Comparison of ENCODE assay signal across 26 cellular contexts in the genomic region with DNA sequence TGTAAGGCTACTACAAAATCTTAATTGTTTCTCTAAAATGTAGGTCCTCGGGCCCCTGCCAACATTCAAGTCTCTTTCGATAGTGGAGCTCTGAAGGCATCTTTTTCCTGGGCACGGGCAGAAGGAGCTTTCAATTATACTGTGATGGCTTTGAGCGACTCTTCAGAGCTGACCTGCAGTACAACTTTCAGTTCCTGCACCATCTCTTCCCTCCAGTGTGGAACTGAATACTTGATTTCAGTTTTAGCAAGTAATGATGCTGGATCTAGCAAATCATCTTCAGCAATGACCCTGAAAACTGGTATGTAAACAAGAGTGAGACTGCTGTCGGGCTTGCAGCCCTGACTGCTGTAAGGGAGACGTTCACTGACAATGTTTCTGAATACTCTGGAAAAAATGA. TPM values are rescaled to one million over a fixed set of nuclear protein-coding genes. Genes with fewer than 3 reads are reported as not detected.
A peak's percentile ranks its signal among the peaks of the same experiment; 100 is the strongest.
DNase-seq lines count a peak whose midpoint lies in the region; ATAC-seq, FAIRE-seq and TF ChIP-seq lines count a peak whose summit lies in the region.
"Had no signal": no experiment of that assay in that cellular context is flagged by ENCODE, and none has a peak within 500 bp of the region (broad histone marks: within the 10 kb centered on the region; RNA-seq: fewer than 3 reads in every experiment).

No MANE protein-coding gene starts in this region.

- no peaks in the 10 kb centered on the region for H3K9me3 Mint-ChIP-seq in chondrocyte (ENCODE audit: low read depth)
- H3K9me3 Mint-ChIP-seq in activated naive CD4-positive, alpha-beta T cell treated with anti-CD3 and anti-CD28 coated beads for 36 hours: no peaks in the 10 kb centered on the region
- H3K9me3 Mint-ChIP-seq: activated T-helper 17 cell treated with anti-CD3 and anti-CD28 coated beads, Interleukin-2, amount 50 U/mL, for 72 hours; immature natural killer cell; naive thymus-derived CD4-positive, alpha-beta T cell; stimulated activated naive CD8-positive, alpha-beta T cell treated with anti-CD3 and anti-CD28 coated beads, Interleukin-15, amount 100 ng/mL, for 72 hours had no signal

- H3K36me3 ChIP-seq in HepG2 (replicated peaks in 1 of 2; ENCODE audit: control insufficient read depth in 1 of 2, insufficient read depth in 2 of 2, low read length in 2 of 2): no peaks in the 10 kb centered on the region
- H3K36me3 ChIP-seq in right lobe of liver: no peaks in the 10 kb centered on the region
- H3K36me3 ChIP-seq: cardiac muscle cell had no signal

- no peak overlapping the region for H3K9ac ChIP-seq in HepG2 (ENCODE audit: insufficient read depth, low read depth, low read length)

- peaks cover 44% of the 10 kb centered on the region for H3K4me1 Mint-ChIP-seq in chondrocyte (ENCODE audit: low read depth)
- no peaks in the 10 kb centered on the region for H3K4me1 Mint-ChIP-seq in activated naive CD4-positive, alpha-beta T cell treated with anti-CD3 and anti-CD28 coated beads for 36 hours (ENCODE audit: low read depth)
- H3K4me1 Mint-ChIP-seq: activated T-helper 17 cell treated with anti-CD3 and anti-CD28 coated beads, Interleukin-2, amount 50 U/mL, for 72 hours; immature natural killer cell; stimulated activated naive CD8-positive, alpha-beta T cell treated with anti-CD3 and anti-CD28 coated beads, Interleukin-15, amount 100 ng/mL, for 72 hours had no signal

- CTCF ChIA-PET in HepG2 (lab: Yijun Ruan, JAX; ENCODE audit: low intra/inter-chr PET ratio, low total read pairs): no interaction called here
- CTCF ChIA-PET in activated naive CD4-positive, alpha-beta T cell treated with anti-CD3 and anti-CD28 coated beads for 36 hours (lab: Charles Lee): no interaction called here

- intact Hi-C loops in HepG2 (cut with micrococcal nuclease; ENCODE audit: unreplicated experiment) (no loop called here), right lobe of liver (cut with DNase I) (no loop called here), lower leg skin (cut with DNase I; ENCODE audit: low total_unique reads) (no loop called here)
- intact Hi-C loops in activated naive CD4-positive, alpha-beta T cell treated with anti-CD3 and anti-CD28 coated beads for 36 hours (cut with micrococcal nuclease): no loop called here

- H3K36me3 Mint-ChIP-seq in chondrocyte (ENCODE audit: low read depth): no peaks in the 10 kb centered on the region
- H3K36me3 Mint-ChIP-seq in activated naive CD4-positive, alpha-beta T cell treated with anti-CD3 and anti-CD28 coated beads for 36 hours (ENCODE audit: low read depth): no peaks in the 10 kb centered on the region
- H3K36me3 Mint-ChIP-seq: activated CD8-positive, alpha-beta memory T cell treated with anti-CD3 and anti-CD28 coated beads, Interleukin-2, amount 10 ng/mL, durations not matched to agents 7 days and 5 days; immature natural killer cell; naive thymus-derived CD4-positive, alpha-beta T cell had no signal

- H3K27me3 ChIP-seq in HepG2 (ENCODE audit: control insufficient read depth in 1 of 2, insufficient read depth in 2 of 2, low read length in 2 of 2): peaks cover 2 to 8% of the 10 kb centered on the region in 2 experiments; a peak in 3 of 5 replicates
- no peaks in the 10 kb centered on the region for H3K27me3 ChIP-seq in right lobe of liver
- H3K27me3 ChIP-seq: cardiac muscle cell had no signal

- H3K27me3 Mint-ChIP-seq in chondrocyte (ENCODE audit: low read depth): no peaks in the 10 kb centered on the region
- H3K27me3 Mint-ChIP-seq in activated naive CD4-positive, alpha-beta T cell treated with anti-CD3 and anti-CD28 coated beads for 36 hours (ENCODE audit: low read depth): no peaks in the 10 kb centered on the region
- H3K27me3 Mint-ChIP-seq: activated T-helper 17 cell treated with anti-CD3 and anti-CD28 coated beads, Interleukin-2, amount 50 U/mL, for 72 hours; stimulated activated naive CD8-positive, alpha-beta T cell treated with anti-CD3 and anti-CD28 coated beads, Interleukin-15, amount 100 ng/mL, for 72 hours had no signal

- no TSS peak for BruUV-seq in HepG2 (replicated peaks; lab: Mats Ljungman, UMichigan)

- TF ChIP-seq CTCF in HepG2 (CRISPR knock-in tag; IDR thresholded peaks at IDR 0.05): no peak
- TF ChIP-seq CTCF in right lobe of liver (IDR thresholded peaks at IDR 0.05): no peak
- TF ChIP-seq CTCF in chondrocyte (IDR thresholded peaks at IDR 0.05): no peak
- TF ChIP-seq CTCF in lower leg skin (IDR thresholded peaks at IDR 0.05): no peak

- no peak overlapping the region for H3K4me2 ChIP-seq in HepG2 (ENCODE audit: low read depth, low read length)

- H3K27ac ChIP-seq in HepG2 (ENCODE audit: extremely low read length, insufficient read depth, low read length): no peak overlapping the region
- no peak overlapping the region for H3K27ac ChIP-seq in right lobe of liver
- H3K27ac ChIP-seq: C4-2B, cardiac muscle cell had no signal

- DNase-seq in HepG2 (ENCODE audit: low spot score): peak; percentile 14
- no peak for DNase-seq in right lobe of liver
- DNase-seq in chondrocyte (ENCODE audit: low spot score): no peak
- peak; percentile 60 for DNase-seq in medulla oblongata (ENCODE audit: extremely low spot score)
- DNase-seq in activated naive CD4-positive, alpha-beta T cell treated with anti-CD3 and anti-CD28 coated beads for 36 hours: no peak
- DNase-seq in lower leg skin (ENCODE audit: low spot score in 2 of 2): no peak
- DNase-seq in KBM-7: no peak
- DNase-seq: activated CD4-positive, alpha-beta T cell treated with anti-CD3 and anti-CD28 coated beads for 4 hours; activated CD8-positive, alpha-beta memory T cell treated with anti-CD3 and anti-CD28 coated beads, Interleukin-2, amount 10 ng/mL, durations not matched to agents 7 days and 5 days; immature natural killer cell; naive thymus-derived CD4-positive, alpha-beta T cell; NCI-H2029; NCI-H446 treated with DMSO at 0.1 percent for 48 hours; NK-92 treated with Interleukin-12 subunit alpha and Interleukin-12 subunit beta, amount 100 ng/mL, for 24 hours; stimulated activated CD4-positive, alpha-beta T cell treated with anti-CD3 and anti-CD28 coated beads, Interleukin-2, amount 100 ng/mL, for 48 hours; stimulated activated naive CD8-positive, alpha-beta T cell treated with anti-CD3 and anti-CD28 coated beads, Interleukin-15, amount 100 ng/mL, for 72 hours had no signal

- no peak overlapping the region for H3K4me3 ChIP-seq in HepG2 (replicated peaks in 1 of 3; ENCODE audit: insufficient read depth in 1 of 3, low read depth in 2 of 3, low read length in 3 of 3)
- H3K4me3 ChIP-seq in right lobe of liver: no peak overlapping the region
- H3K4me3 ChIP-seq in lower leg skin (ENCODE audit: low read depth, poor library complexity, severe bottlenecking): no peak overlapping the region
- H3K4me3 ChIP-seq: cardiac muscle cell, K562, lung had no signal

- no peak overlapping the region for H3K4me3 Mint-ChIP-seq in chondrocyte (ENCODE audit: unreplicated experiment)
- H3K4me3 Mint-ChIP-seq in activated naive CD4-positive, alpha-beta T cell treated with anti-CD3 and anti-CD28 coated beads for 36 hours: no peak overlapping the region
- H3K4me3 Mint-ChIP-seq: activated CD8-positive, alpha-beta memory T cell treated with anti-CD3 and anti-CD28 coated beads, Interleukin-2, amount 10 ng/mL, durations not matched to agents 7 days and 5 days; activated T-helper 17 cell treated with anti-CD3 and anti-CD28 coated beads, Interleukin-2, amount 50 U/mL, for 72 hours; immature natural killer cell; naive thymus-derived CD4-positive, alpha-beta T cell; stimulated activated naive CD8-positive, alpha-beta T cell treated with anti-CD3 and anti-CD28 coated beads, Interleukin-15, amount 100 ng/mL, for 72 hours had no signal

- H3K4me1 ChIP-seq in HepG2 (ENCODE audit: insufficient read depth, low read length): peaks cover 33% of the 10 kb centered on the region
- H3K4me1 ChIP-seq in right lobe of liver: no peaks in the 10 kb centered on the region

- H3K79me2 ChIP-seq in HepG2 (ENCODE audit: insufficient read depth, low read length): no peaks in the 10 kb centered on the region

- TF ChIP-seq POLR2A in HepG2 (IDR thresholded peaks at IDR 0.05; ENCODE audit: insufficient read depth in 1 of 2, low read depth in 2 of 2, low read length in 2 of 2) (no peak), right lobe of liver (IDR thresholded peaks at IDR 0.05) (no peak), lower leg skin (IDR thresholded peaks at IDR 0.05) (no peak)

- ATAC-seq in HepG2: peak; percentile 39; the same call in 1 of the 3 replicates
- no peak for ATAC-seq in right lobe of liver
- no peak for ATAC-seq in HG02885 (IDR thresholded peaks at IDR 0.05; ENCODE audit: poor library complexity, unreplicated experiment)
- ATAC-seq: activated CD8-positive, alpha-beta memory T cell treated with anti-CD3 and anti-CD28 coated beads, Interleukin-2, amount 10 ng/mL, durations not matched to agents 7 days and 5 days; activated T-helper 17 cell treated with anti-CD3 and anti-CD28 coated beads, Interleukin-2, amount 50 U/mL, for 72 hours; K562; naive thymus-derived CD4-positive, alpha-beta T cell; stimulated activated naive CD8-positive, alpha-beta T cell treated with anti-CD3 and anti-CD28 coated beads, Interleukin-15, amount 100 ng/mL, for 72 hours had no signal

- no peak for TF ChIP-seq EP300 in HepG2 (IDR thresholded peaks at IDR 0.05; ENCODE audit: low read depth in 2 of 2, low read length in 2 of 2)
- TF ChIP-seq EP300 in HepG2 (CRISPR knock-in tag; IDR thresholded peaks at IDR 0.05; ENCODE audit: borderline replicate concordance): no peak

- WGBS in HepG2 (ENCODE audit: low lambda C conversion rate): 43% methylated on average over 6 of the region's 6 CpGs
- WGBS in right lobe of liver (ENCODE audit: insufficient coverage, low coverage, low lambda C conversion rate, missing lambda C conversion rate): 62% methylated on average over 6 of the region's 6 CpGs
- 70 to 77% methylated on average over 6 of the region's 6 CpGs for WGBS in lower leg skin, 2 donors

- FAIRE-seq in HepG2 (lab: Jason Lieb, UNC): no peak
- FAIRE-seq: G401.6, K562, urothelium cell line had no signal

- H3K9me3 ChIP-seq in HepG2 (ENCODE audit: low read length) (no peaks in the 10 kb centered on the region), right lobe of liver (no peaks in the 10 kb centered on the region)

- H3K27ac Mint-ChIP-seq in chondrocyte (ENCODE audit: unreplicated experiment): peak overlapping the region; percentile 58
- H3K27ac Mint-ChIP-seq in activated naive CD4-positive, alpha-beta T cell treated with anti-CD3 and anti-CD28 coated beads for 36 hours: no peak overlapping the region
- H3K27ac Mint-ChIP-seq: activated CD8-positive, alpha-beta memory T cell treated with anti-CD3 and anti-CD28 coated beads, Interleukin-2, amount 10 ng/mL, durations not matched to agents 7 days and 5 days; activated T-helper 17 cell treated with anti-CD3 and anti-CD28 coated beads, Interleukin-2, amount 50 U/mL, for 72 hours; naive thymus-derived CD4-positive, alpha-beta T cell; stimulated activated naive CD8-positive, alpha-beta T cell treated with anti-CD3 and anti-CD28 coated beads, Interleukin-15, amount 100 ng/mL, for 72 hours had no signal

- H4K20me1 ChIP-seq in HepG2 (ENCODE audit: insufficient read depth, low read length): no peaks in the 10 kb centered on the region

- POLR2A ChIA-PET in HepG2 (lab: Yijun Ruan, JAX): no interaction called here

- no peak for TF ChIP-seq RAD21 in HepG2 (CRISPR knock-in tag; IDR thresholded peaks at IDR 0.05)

- in situ Hi-C loops in HepG2 (cut with HindIII; ENCODE audit: extremely low pct_ligation_motif_present, low pct_unique_long_range_greater_than_20kb): no loop called here
- in situ Hi-C loops in KBM-7 (cut with MboI; ENCODE audit: low pct_unique_long_range_greater_than_20kb, low sequenced_read_pairs): no loop called here

- no peak overlapping the region for H2AFZ ChIP-seq in HepG2 (ENCODE audit: low read length)

RNA-seq across cellular contexts. Expression of gene FNDC7, which starts 9.6 kb away (rescaled TPM):
- total RNA-seq in HepG2 (2016; rRNA removed; fragmentation: Illumina TruSeq; extraction: Trizol) (not detected in 2 replicates), right lobe of liver (not detected), chondrocyte (not detected in 3 replicates), lower leg skin (not detected)
- total RNA-seq in HepG2 (2016; cell fraction: cytosol; rRNA removed; fragmentation: Illumina TruSeq; extraction: Trizol; ENCODE audit: low read depth): 0.18 TPM in 1 of 2 replicates, not detected in the other
- not detected in 2 replicates for total RNA-seq in HepG2 (2016; cell fraction: insoluble cytoplasmic fraction; rRNA removed; fragmentation: Illumina TruSeq; extraction: Trizol)
- not detected in 2 replicates for total RNA-seq in HepG2 (2016; cell fraction: membrane; rRNA removed; fragmentation: Illumina TruSeq; extraction: Trizol)
- not detected in 2 replicates for total RNA-seq in HepG2 (2016; cell fraction: nucleus; rRNA removed; fragmentation: Illumina TruSeq; extraction: Trizol)
- polyA plus RNA-seq in HepG2 (2011; rRNA removed): 0.03 TPM in 2 replicates
- polyA plus RNA-seq in HepG2 (2011; cell fraction: cytosol; rRNA removed): not detected in 2 replicates
- 0.09 TPM in 1 of 2 replicates, not detected in the other for polyA plus RNA-seq in HepG2 (2011; cell fraction: nucleus; rRNA removed)
- not detected in 2 replicates for polyA plus RNA-seq in HepG2 (2012)
- not detected in 2 replicates for polyA plus RNA-seq in HepG2 (2016; cell fraction: cytosol; fragmentation: Illumina TruSeq; extraction: Trizol; ENCODE audit: low read depth)
- polyA plus RNA-seq in HepG2 (2016; cell fraction: insoluble cytoplasmic fraction; fragmentation: Illumina TruSeq; extraction: Trizol; ENCODE audit: low read depth): not detected in 2 replicates
- not detected in 2 replicates for polyA plus RNA-seq in HepG2 (2016; cell fraction: membrane; fragmentation: Illumina TruSeq; extraction: Trizol; ENCODE audit: low read depth)
- not detected in 2 replicates for polyA plus RNA-seq in HepG2 (2016; cell fraction: nucleus; fragmentation: Illumina TruSeq; extraction: Trizol; ENCODE audit: insufficient read depth, low read depth)
- polyA minus RNA-seq in HepG2 (2011; rRNA and poly(A)+ RNA removed; ENCODE audit: low replicate concordance): 2.9 TPM in 1 of 2 replicates, not detected in the other
- polyA minus RNA-seq in HepG2 (2011; cell fraction: cytosol; rRNA and poly(A)+ RNA removed): not detected in 2 replicates
- polyA minus RNA-seq in HepG2 (2011; cell fraction: nucleus; rRNA and poly(A)+ RNA removed): 0.12 TPM in 1 of 2 replicates, not detected in the other
- total RNA-seq in activated naive CD4-positive, alpha-beta T cell treated with anti-CD3 and anti-CD28 coated beads for 36 hours: under 1 TPM in 1 of 2 experiments, not detected in 1; 0.05 TPM
- total RNA-seq: A172; activated CD8-positive, alpha-beta memory T cell treated with anti-CD3 and anti-CD28 coated beads, Interleukin-2, amount 10 ng/mL, durations not matched to agents 7 days and 5 days; cardiac muscle cell; K562; skeletal muscle tissue had no signal
- polyA plus RNA-seq: cardiac muscle cell; immature natural killer cell; K562; naive thymus-derived CD4-positive, alpha-beta T cell had no signal

RNA-seq across cellular contexts. Expression of gene STXBP3, which starts 24.2 kb away (rescaled TPM):
- 20.8 and 31.6 TPM in 2 replicates for total RNA-seq in HepG2 (2016; rRNA removed; fragmentation: Illumina TruSeq; extraction: Trizol)
- 2.4 and 2.8 TPM in 2 replicates for total RNA-seq in HepG2 (2016; cell fraction: cytosol; rRNA removed; fragmentation: Illumina TruSeq; extraction: Trizol; ENCODE audit: low read depth)
- total RNA-seq in HepG2 (2016; cell fraction: insoluble cytoplasmic fraction; rRNA removed; fragmentation: Illumina TruSeq; extraction: Trizol): 24.7 and 30.2 TPM in 2 replicates
- 4.7 and 7.3 TPM in 2 replicates for total RNA-seq in HepG2 (2016; cell fraction: membrane; rRNA removed; fragmentation: Illumina TruSeq; extraction: Trizol)
- 25.5 and 31.7 TPM in 2 replicates for total RNA-seq in HepG2 (2016; cell fraction: nucleus; rRNA removed; fragmentation: Illumina TruSeq; extraction: Trizol)
- 11.2 and 13.0 TPM in 2 replicates for polyA plus RNA-seq in HepG2 (2011; rRNA removed)
- polyA plus RNA-seq in HepG2 (2011; cell fraction: cytosol; rRNA removed): 3.6 and 7.5 TPM in 2 replicates
- polyA plus RNA-seq in HepG2 (2011; cell fraction: nucleus; rRNA removed): 5.4 and 9.0 TPM in 2 replicates
- polyA plus RNA-seq in HepG2 (2012): 18.2 and 24.4 TPM in 2 replicates
- polyA plus RNA-seq in HepG2 (2016; cell fraction: cytosol; fragmentation: Illumina TruSeq; extraction: Trizol; ENCODE audit: low read depth): 0.51 and 0.74 TPM in 2 replicates
- 26.4 and 31.6 TPM in 2 replicates for polyA plus RNA-seq in HepG2 (2016; cell fraction: insoluble cytoplasmic fraction; fragmentation: Illumina TruSeq; extraction: Trizol; ENCODE audit: low read depth)
- 1.9 and 2.1 TPM in 2 replicates for polyA plus RNA-seq in HepG2 (2016; cell fraction: membrane; fragmentation: Illumina TruSeq; extraction: Trizol; ENCODE audit: low read depth)
- polyA plus RNA-seq in HepG2 (2016; cell fraction: nucleus; fragmentation: Illumina TruSeq; extraction: Trizol; ENCODE audit: insufficient read depth, low read depth): 30.6 and 30.8 TPM in 2 replicates
- polyA minus RNA-seq in HepG2 (2011; rRNA and poly(A)+ RNA removed; ENCODE audit: low replicate concordance): 4.5 and 11.2 TPM in 2 replicates
- polyA minus RNA-seq in HepG2 (2011; cell fraction: cytosol; rRNA and poly(A)+ RNA removed): 10.1 and 13.0 TPM in 2 replicates
- polyA minus RNA-seq in HepG2 (2011; cell fraction: nucleus; rRNA and poly(A)+ RNA removed): 53.0 and 78.4 TPM in 2 replicates
- total RNA-seq in right lobe of liver: 10 to 100 TPM; 15.3 to 32.2 (median 22.3) TPM
- total RNA-seq in chondrocyte: 38.3 to 61.1 TPM (median 41.6 TPM) in 3 replicates
- 10 to 100 TPM; 29.1 to 30.3 TPM for total RNA-seq in activated naive CD4-positive, alpha-beta T cell treated with anti-CD3 and anti-CD28 coated beads for 36 hours
- total RNA-seq in lower leg skin: 10 to 100 TPM; 57.4 to 80.7 (median 69.5) TPM

RNA-seq across cellular contexts. Expression of gene PRPF38B, which starts 30.2 kb away (rescaled TPM):
- 14.3 and 25.7 TPM in 2 replicates for total RNA-seq in HepG2 (2016; rRNA removed; fragmentation: Illumina TruSeq; extraction: Trizol)
- total RNA-seq in HepG2 (2016; cell fraction: cytosol; rRNA removed; fragmentation: Illumina TruSeq; extraction: Trizol; ENCODE audit: low read depth): 5.1 and 6.2 TPM in 2 replicates
- total RNA-seq in HepG2 (2016; cell fraction: insoluble cytoplasmic fraction; rRNA removed; fragmentation: Illumina TruSeq; extraction: Trizol): 13.6 and 27.9 TPM in 2 replicates
- 5.9 and 7.5 TPM in 2 replicates for total RNA-seq in HepG2 (2016; cell fraction: membrane; rRNA removed; fragmentation: Illumina TruSeq; extraction: Trizol)
- total RNA-seq in HepG2 (2016; cell fraction: nucleus; rRNA removed; fragmentation: Illumina TruSeq; extraction: Trizol): 56.6 and 59.5 TPM in 2 replicates
- 25.9 and 29.7 TPM in 2 replicates for polyA plus RNA-seq in HepG2 (2011; rRNA removed)
- 7.7 and 8.6 TPM in 2 replicates for polyA plus RNA-seq in HepG2 (2011; cell fraction: cytosol; rRNA removed)
- polyA plus RNA-seq in HepG2 (2011; cell fraction: nucleus; rRNA removed): 47.2 and 58.1 TPM in 2 replicates
- polyA plus RNA-seq in HepG2 (2012): 26.1 and 32.8 TPM in 2 replicates
- polyA plus RNA-seq in HepG2 (2016; cell fraction: cytosol; fragmentation: Illumina TruSeq; extraction: Trizol; ENCODE audit: low read depth): 1.5 and 1.9 TPM in 2 replicates
- 25.6 and 25.9 TPM in 2 replicates for polyA plus RNA-seq in HepG2 (2016; cell fraction: insoluble cytoplasmic fraction; fragmentation: Illumina TruSeq; extraction: Trizol; ENCODE audit: low read depth)
- 4.0 and 4.5 TPM in 2 replicates for polyA plus RNA-seq in HepG2 (2016; cell fraction: membrane; fragmentation: Illumina TruSeq; extraction: Trizol; ENCODE audit: low read depth)
- 122 and 128 TPM in 2 replicates for polyA plus RNA-seq in HepG2 (2016; cell fraction: nucleus; fragmentation: Illumina TruSeq; extraction: Trizol; ENCODE audit: insufficient read depth, low read depth)
- 24.7 and 36.9 TPM in 2 replicates for polyA minus RNA-seq in HepG2 (2011; rRNA and poly(A)+ RNA removed; ENCODE audit: low replicate concordance)
- 6.1 and 8.7 TPM in 2 replicates for polyA minus RNA-seq in HepG2 (2011; cell fraction: cytosol; rRNA and poly(A)+ RNA removed)
- 106 and 110 TPM in 2 replicates for polyA minus RNA-seq in HepG2 (2011; cell fraction: nucleus; rRNA and poly(A)+ RNA removed)
- 10 to 100 TPM in 5 of 6 experiments, 1 to 10 TPM in 1; 8.6 to 20.3 (median 12.6) TPM for total RNA-seq in right lobe of liver
- total RNA-seq in chondrocyte: 25.3 to 31.0 TPM (median 25.4 TPM) in 3 replicates
- total RNA-seq in activated naive CD4-positive, alpha-beta T cell treated with anti-CD3 and anti-CD28 coated beads for 36 hours: 10 to 100 TPM; 50.4 to 52.2 TPM
- total RNA-seq in lower leg skin: 10 to 100 TPM; 12.8 to 38.9 (median 18.4) TPM

Comparison
In these comparisons a context has a peak if more than half of its experiments do, and no peak if none do; other contexts are left out.
1. DNase-seq: peak in HepG2 (single experiment) and medulla oblongata (single experiment); none in right lobe of liver (0 of 3), chondrocyte (single experiment), activated naive CD4-positive, alpha-beta T cell treated with anti-CD3 and anti-CD28 coated beads for 36 hours (single experiment), lower leg skin (0 of 2) and KBM-7 (single experiment).